Comparison of ENCODE assay signal across 8 cellular contexts in the genomic region with DNA sequence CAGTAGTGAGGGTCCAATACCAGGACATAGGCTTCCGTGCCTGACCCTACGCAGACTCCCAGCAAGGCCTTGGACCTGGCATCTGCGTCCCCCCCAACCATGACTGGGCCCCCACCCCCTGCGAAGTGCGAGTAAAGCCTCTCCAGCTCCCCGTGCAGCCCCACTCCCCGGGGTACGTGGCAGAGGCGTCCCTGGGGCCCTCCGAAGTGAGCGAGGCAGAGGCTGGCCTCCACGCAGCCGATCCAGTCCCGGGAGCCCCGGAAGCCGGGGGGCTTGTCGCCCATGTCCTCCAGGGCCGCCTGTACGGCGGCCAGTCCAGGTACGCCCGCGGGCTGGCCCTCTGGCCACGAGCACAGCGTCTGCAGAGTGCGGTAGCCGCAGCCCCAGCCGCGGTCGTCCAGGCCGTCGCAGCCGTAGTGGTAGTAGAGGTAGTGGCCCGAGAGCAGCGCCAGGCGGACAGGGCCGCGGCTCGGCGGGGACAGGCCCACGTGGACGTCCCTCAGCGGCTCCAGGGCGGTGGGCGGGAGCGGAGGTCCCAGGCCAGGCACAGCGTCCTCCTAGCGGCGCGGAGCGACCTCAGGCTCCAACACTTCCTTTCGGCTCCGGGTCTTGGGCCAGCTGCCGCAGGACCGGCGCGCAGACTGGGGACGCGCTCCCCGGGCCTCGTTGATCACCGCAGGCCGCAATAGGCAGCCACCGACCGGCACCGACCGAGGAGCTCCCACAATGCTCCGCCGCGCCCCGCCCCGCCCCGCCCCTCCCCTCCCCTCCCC. TPM values are rescaled to one million over a fixed set of nuclear protein-coding genes. Genes with fewer than 3 reads are reported as not detected.
DNase-seq lines count a peak whose midpoint lies in the region; ATAC-seq and TF ChIP-seq lines count a peak whose summit lies in the region.

TSS of gene UFSP1 (minus strand) at position 728 of the 773 bp plus-strand sequence. CDS start at position 284, 444 bp downstream.

- H3K36me3 ChIP-seq in brain microvascular endothelial cell (replicated peaks) = peaks cover 46% of the 10 kb centered on the region
- peaks cover 0 to 46% (median 17%) of the 10 kb centered on the region in 4 donors for H3K36me3 ChIP-seq in right lobe of liver
- H3K36me3 ChIP-seq in thyroid gland = peaks cover 41 to 42% of the 10 kb centered on the region in 2 donors

- H3K4me3 ChIP-seq in Jurkat, Clone E6-1 (ENCODE audit: low read length) = peak within 1 kb of the TSS; percentile 70
- H3K4me3 ChIP-seq in brain microvascular endothelial cell (ENCODE audit: low read depth, low read length) (peak within 1 kb of the TSS; percentile 69), right lobe of liver (peak within 1 kb of the TSS; percentile 77 to 84 (median 82)), thyroid gland (replicated peaks in 1 of 3) (peak within 1 kb of the TSS; percentile 3 to 62 (median 40))

- H3K9me3 ChIP-seq in right lobe of liver (no peaks in the 10 kb centered on the region), thyroid gland (no peaks in the 10 kb centered on the region)

- WGBS in right lobe of liver (ENCODE audit: insufficient coverage, low coverage, low lambda C conversion rate, missing lambda C conversion rate) = no CpG with 5 or more reads among the region's 73 CpGs
- 0% methylated on average over 15 of the region's 73 CpGs; no CpG with 5 or more reads in 1 of the 2 donors for WGBS in thyroid gland, 2 donors

- TF ChIP-seq CTCF in brain microvascular endothelial cell (IDR thresholded peaks at IDR 0.05; ENCODE audit: low read depth, low read length, missing control alignments) = no peak
- peak in 1 of 4 donors; percentile 11 for TF ChIP-seq CTCF in right lobe of liver (IDR thresholded peaks at IDR 0.05)
- TF ChIP-seq CTCF in thyroid gland (IDR thresholded peaks at IDR 0.05) = no peak

- in situ Hi-C loops in brain microvascular endothelial cell (cut with HindIII; ENCODE audit: low pct_ligation_motif_present, low sequenced_read_pairs) = no loop called here

- TF ChIP-seq POLR2A in right lobe of liver (IDR thresholded peaks at IDR 0.05) (peak; percentile 58), thyroid gland (IDR thresholded peaks at IDR 0.05) (no peak)

- H3K4me1 ChIP-seq in right lobe of liver = peaks cover 0 to 15% (median 8%) of the 10 kb centered on the region in 4 donors
- peaks cover 17 to 21% of the 10 kb centered on the region in 2 donors for H3K4me1 ChIP-seq in thyroid gland

- ATAC-seq in GM21447 (IDR thresholded peaks at IDR 0.05; ENCODE audit: unreplicated experiment) = peak; percentile 25
- ATAC-seq in right lobe of liver = peak; percentile 48 to 68 (median 65)

- no peaks in the 10 kb centered on the region for H3K27me3 ChIP-seq in brain microvascular endothelial cell (replicated peaks)
- no peaks in the 10 kb centered on the region for H3K27me3 ChIP-seq in right lobe of liver
- H3K27me3 ChIP-seq in thyroid gland = no peaks in the 10 kb centered on the region

- H3K27ac ChIP-seq in brain microvascular endothelial cell (peak within 1 kb of the TSS; percentile 74), right lobe of liver (peak within 1 kb of the TSS; percentile 65 to 77 (median 77)), thyroid gland (peak within 1 kb of the TSS; percentile 88 to 97 (median 92))

- DNase-seq in ELF-1 (ENCODE audit: low read depth, low spot score) = peak; percentile 86
- DNase-seq in Jurkat, Clone E6-1 (ENCODE audit: low read depth, low spot score) = no peak
- no peak for DNase-seq in brain microvascular endothelial cell
- no peak for DNase-seq in right lobe of liver
- no peak for DNase-seq in thyroid gland
- DNase-seq in stimulated activated CD4-positive, alpha-beta T cell treated with anti-CD3 and anti-CD28 coated beads, Interleukin-4, amount 100 ng/mL, for 4 hours = no peak
- no peak for DNase-seq in epidermal melanocyte (ENCODE audit: insufficient read length, low spot score)

- intact Hi-C loops in right lobe of liver (cut with DNase I) = no loop called here
- intact Hi-C loops in thyroid gland (cut with DNase I) = no loop called here

RNA-seq across cellular contexts. Expression of gene UFSP1, which starts in this region (rescaled TPM):
- 2.1 TPM for polyA plus RNA-seq in Jurkat, Clone E6-1 (2012; ENCODE audit: insufficient read depth, insufficient read length)
- 1 to 10 TPM; 1.0 to 3.4 (median 2.1) TPM for total RNA-seq in right lobe of liver
- 10 to 100 TPM in 1 of 4 donors, 1 to 10 TPM in 3; 7.4 to 10.4 (median 8.9) TPM for total RNA-seq in thyroid gland
